16 cellular contexts compared by ENCODE assay signal in the genomic region with DNA sequence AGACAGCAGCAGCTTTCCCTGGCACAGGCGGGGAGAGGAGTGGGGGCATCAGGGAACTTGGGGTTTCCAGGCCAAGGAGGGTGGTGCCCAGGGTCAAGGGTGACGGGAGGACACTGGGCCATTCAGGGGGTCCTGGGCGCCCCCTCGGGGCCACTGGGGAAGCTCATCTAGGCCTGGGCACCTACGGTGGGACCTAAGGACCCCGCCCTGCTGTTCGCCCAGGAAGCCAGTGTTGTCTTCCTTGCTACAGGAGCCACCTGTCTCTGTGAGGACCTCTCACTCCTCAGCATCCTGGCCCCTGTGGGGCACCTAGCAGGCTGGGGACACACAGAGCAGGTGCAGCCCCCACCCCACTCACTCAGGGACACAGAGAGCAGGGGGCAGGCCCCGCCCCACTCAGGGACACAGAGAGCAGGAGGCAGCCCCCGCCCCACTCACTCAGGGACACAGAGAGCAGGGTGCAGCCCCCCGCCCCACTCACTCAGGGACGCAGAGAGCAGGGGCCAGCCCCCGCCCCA.
DNase-seq lines count a peak whose midpoint lies in the region; ATAC-seq, FAIRE-seq and TF ChIP-seq lines count a peak whose summit lies in the region.
"Had no signal": no experiment of that assay in that cellular context is flagged by ENCODE, and none has a peak within 500 bp of the region (broad histone marks: within the 10 kb centered on the region; RNA-seq: fewer than 3 reads in every experiment).

No MANE protein-coding gene starts in this region.

- H3K4me1 Mint-ChIP-seq in glutamatergic neuron (ENCODE audit: low read depth, unreplicated experiment), result peaks cover 6% of the 10 kb centered on the region
- H3K4me1 Mint-ChIP-seq: B cell had no signal

- peaks cover 7% of the 10 kb centered on the region for H3K27me3 Mint-ChIP-seq in glutamatergic neuron (ENCODE audit: unreplicated experiment)

- TF ChIP-seq CTCF in kidney (IDR thresholded peaks at IDR 0.05; ENCODE audit: borderline replicate concordance, extremely low read depth, insufficient read depth) (no peak), upper lobe of right lung (IDR thresholded peaks at IDR 0.05) (no peak), glutamatergic neuron (IDR thresholded peaks at IDR 0.05; ENCODE audit: partially characterized antibody, unreplicated experiment) (no peak)

- ATAC-seq in left cardiac atrium, result no peak
- ATAC-seq in upper lobe of right lung, result no peak
- no peak for ATAC-seq in GM18498 (IDR thresholded peaks at IDR 0.05; ENCODE audit: unreplicated experiment)
- ATAC-seq: CD8-positive, alpha-beta T cell had no signal

- no peak for FAIRE-seq in kidney (lab: Jason Lieb, UNC)
- FAIRE-seq: H1, HepG2 had no signal

- H3K36me3 ChIP-seq in kidney (ENCODE audit: control insufficient read depth in 1 of 2, insufficient read depth in 2 of 2, low read length in 2 of 2) (no peaks in the 10 kb centered on the region), upper lobe of right lung (no peaks in the 10 kb centered on the region)
- H3K36me3 ChIP-seq: BLaER1 treated with 17β-estradiol and CSF1 and Interleukin-3, amounts not matched to agents 10 nM and 100 nM; HAP-1 had no signal

- intact Hi-C loops in cardiac septum (cut with DNase I) (loop anchor here (5.0 kb wide), 2 partner anchors 149 to 216 kb away; no protein-coding TSS in a partner anchor), left cardiac atrium (cut with DNase I) (loop anchor here (5.0 to 10.0 kb wide), 3 partner anchors 64 to 431 kb away; no protein-coding TSS in a partner anchor), kidney (cut with DNase I) (loop anchor here (10.0 kb wide), 2 partner anchors 74 to 214 kb away; no protein-coding TSS in a partner anchor), upper lobe of right lung (cut with DNase I) (loop anchor here (10.0 kb wide), 1 partner anchor 214 kb away; no protein-coding TSS in a partner anchor)

- H3K9me3 ChIP-seq in kidney (ENCODE audit: control insufficient read depth in 1 of 2, low read length in 2 of 2), result no peaks in the 10 kb centered on the region
- H3K9me3 ChIP-seq in upper lobe of right lung, result no peaks in the 10 kb centered on the region
- H3K9me3 ChIP-seq: BLaER1 treated with 17β-estradiol and CSF1 and Interleukin-3, amounts not matched to agents 10 nM and 100 nM; HAP-1 had no signal

- H3K36me3 Mint-ChIP-seq in glutamatergic neuron (ENCODE audit: unreplicated experiment), result no peaks in the 10 kb centered on the region
- H3K36me3 Mint-ChIP-seq: CD8-positive, alpha-beta T cell had no signal

- peak; percentile 39 for DNase-seq in cardiac septum (ENCODE audit: low spot score)
- DNase-seq in left cardiac atrium, result no peak
- peak; percentile 73 for DNase-seq in kidney
- peak; percentile 60 for DNase-seq in upper lobe of right lung
- no peak for DNase-seq in glutamatergic neuron
- no peak for DNase-seq in stimulated activated CD4-positive, alpha-beta T cell treated with anti-CD3 and anti-CD28 coated beads, Interleukin-4, amount 100 ng/mL, for 1 hour
- DNase-seq: Calu3; CD8-positive, alpha-beta T cell; DMS79 treated with DMSO at 0.1 percent for 48 hours; GF-D8 had no signal

- H3K9me3 Mint-ChIP-seq in glutamatergic neuron (ENCODE audit: unreplicated experiment), result peaks cover 9% of the 10 kb centered on the region
- H3K9me3 Mint-ChIP-seq: CD8-positive, alpha-beta T cell had no signal

- H3K27me3 ChIP-seq in upper lobe of right lung, result no peaks in the 10 kb centered on the region

- no peak overlapping the region for H3K9ac ChIP-seq in kidney (ENCODE audit: low read length in 2 of 2)
- H3K9ac ChIP-seq: BLaER1 treated with 17β-estradiol and CSF1 and Interleukin-3, amounts not matched to agents 10 nM and 100 nM had no signal

- no peak overlapping the region for H3K27ac ChIP-seq in kidney (ENCODE audit: low read depth in 2 of 2, low read length in 2 of 2)
- no peak overlapping the region for H3K27ac ChIP-seq in upper lobe of right lung
- H3K27ac ChIP-seq: BLaER1 treated with 17β-estradiol and CSF1 and Interleukin-3, amounts not matched to agents 10 nM and 100 nM had no signal

- H3K4me1 ChIP-seq in kidney (ENCODE audit: control insufficient read depth in 1 of 2, insufficient read depth in 1 of 2, low read depth in 1 of 2, low read length in 2 of 2), result peaks cover 0 to 2% of the 10 kb centered on the region in 2 donors
- peaks cover 6% of the 10 kb centered on the region for H3K4me1 ChIP-seq in upper lobe of right lung
- H3K4me1 ChIP-seq: HAP-1 had no signal

- no peak overlapping the region for H3K27ac Mint-ChIP-seq in glutamatergic neuron (ENCODE audit: unreplicated experiment)
- H3K27ac Mint-ChIP-seq: B cell; CD8-positive, alpha-beta T cell had no signal

- H3K4me3 ChIP-seq in kidney (ENCODE audit: low read length in 2 of 2) (no peak overlapping the region), upper lobe of right lung (no peak overlapping the region)
- H3K4me3 ChIP-seq: BLaER1 treated with 17β-estradiol and CSF1 and Interleukin-3, amounts not matched to agents 10 nM and 100 nM; HAP-1 had no signal

- no peak overlapping the region for H3K4me3 Mint-ChIP-seq in glutamatergic neuron (ENCODE audit: unreplicated experiment)
- H3K4me3 Mint-ChIP-seq: B cell; CD8-positive, alpha-beta T cell had no signal

Comparison
In these comparisons a context has a peak if more than half of its experiments do, and no peak if none do; other contexts are left out.
1. DNase-seq: peak in cardiac septum (single experiment), kidney (single experiment) and upper lobe of right lung (single experiment); none in left cardiac atrium (single experiment), glutamatergic neuron (single experiment) and stimulated activated CD4-positive, alpha-beta T cell treated with anti-CD3 and anti-CD28 coated beads, Interleukin-4, amount 100 ng/mL, for 1 hour (single experiment).